Comparison of ENCODE assay signal across 39 cellular contexts in genomic region chr4:154838694-154839093, GRCh38. TPM values are rescaled to one million over a fixed set of nuclear protein-coding genes. Genes with fewer than 3 reads are reported as not detected.
"Had no signal": no experiment of that assay in that cellular context is flagged by ENCODE, and none has a peak within 500 bp of the region (broad histone marks: within the 10 kb centered on the region; RNA-seq: fewer than 3 reads in every experiment).

No MANE protein-coding gene starts in this region.

- H3K4me3 Mint-ChIP-seq: activated B cell treated with CpG ODN at 0.5 μM for 24 hours; activated CD4-positive, alpha-beta memory T cell treated with anti-CD3 and anti-CD28 coated beads for 36 hours; activated CD8-positive, alpha-beta memory T cell treated with anti-CD3 and anti-CD28 coated beads, Interleukin-2, amount 10 ng/mL, durations not matched to agents 7 days and 5 days; activated CD8-positive, alpha-beta T cell treated with anti-CD3 and anti-CD28 coated beads, Interleukin-2, amount 10 ng/mL, durations not matched to agents 7 days and 5 days; activated naive CD4-positive, alpha-beta T cell treated with anti-CD3 and anti-CD28 coated beads for 36 hours; activated naive CD4-positive, alpha-beta T cell treated with anti-CD3 and anti-CD28 coated beads, Interleukin-2, amount 50 U/mL, for 24 hours; activated naive CD8-positive, alpha-beta T cell treated with anti-CD3 and anti-CD28 coated beads for 36 hours; activated naive CD8-positive, alpha-beta T cell treated with anti-CD3 and anti-CD28 coated beads, Interleukin-2, amount 50 U/mL, for 24 hours; activated T-helper 1 cell treated with anti-CD3 and anti-CD28 coated beads, Interleukin-12 subunit alpha, Interleukin-12 subunit beta, Interleukin-2, Interleukin-4 antibody, amounts not matched to agents 30 ng/mL and 10 ng/mL and 1 ng/mL, durations not matched to agents 14 hours and 24 hours and 36 hours had no signal

- DNase-seq: activated B cell treated with CpG ODN at 0.5 μM for 24 hours; activated CD4-positive, alpha-beta memory T cell treated with anti-CD3 and anti-CD28 coated beads for 36 hours; activated CD4-positive, alpha-beta T cell treated with anti-CD3 and anti-CD28 coated beads for 48 hours; activated CD8-positive, alpha-beta memory T cell treated with anti-CD3 and anti-CD28 coated beads, Interleukin-2, amount 10 ng/mL, durations not matched to agents 7 days and 5 days; activated CD8-positive, alpha-beta memory T cell treated with anti-CD3 and anti-CD28 coated beads, Interleukin-2, amount 50 U/mL, for 4 hours; activated CD8-positive, alpha-beta T cell treated with anti-CD3 and anti-CD28 coated beads, Interleukin-2, amount 10 ng/mL, durations not matched to agents 7 days and 5 days; activated effector memory CD4-positive, alpha-beta T cell treated with anti-CD3 and anti-CD28 coated beads, Interleukin-2, amount 50 U/mL, for 16 hours; activated naive CD4-positive, alpha-beta T cell treated with anti-CD3 and anti-CD28 coated beads for 36 hours; activated naive CD8-positive, alpha-beta T cell treated with anti-CD3 and anti-CD28 coated beads for 36 hours; activated naive CD8-positive, alpha-beta T cell treated with anti-CD3 and anti-CD28 coated beads, Interleukin-2, amount 50 U/mL, for 24 hours; activated T-cell treated with anti-CD3 and anti-CD28 coated beads, Interleukin-2, amount 50 U/mL, for 1 hour; activated T-cell treated with anti-CD3 and anti-CD28 coated beads, Interleukin-2, amount 50 U/mL, for 48 hours; adrenal gland; amygdala; aorta; body of pancreas; central memory CD4-positive, alpha-beta T cell; cerebellar nuclear complex; colonic mucosa; effector CD8-positive, alpha-beta T cell; esophagus squamous epithelium; foreskin melanocyte; heart right ventricle; T-helper 2 cell had no signal

- H3K4me3 ChIP-seq: adrenal gland, body of pancreas, cardiac muscle cell, colonic mucosa, esophagus squamous epithelium, gastroesophageal sphincter, heart right ventricle had no signal

- H3K9me3 Mint-ChIP-seq: activated naive CD4-positive, alpha-beta T cell treated with anti-CD3 and anti-CD28 coated beads for 36 hours; activated T-helper 1 cell treated with anti-CD3 and anti-CD28 coated beads, Interleukin-12 subunit alpha, Interleukin-12 subunit beta, Interleukin-2, Interleukin-4 antibody, amounts not matched to agents 30 ng/mL and 10 ng/mL and 1 ng/mL, durations not matched to agents 14 hours and 24 hours and 36 hours; activated T-helper 2 cell treated with anti-CD3 and anti-CD28 coated beads, Interferon-gamma antibody, Interleukin-2, Interleukin-4, amounts not matched to agents 10 μg/mL and 5 μg/mL and 100 μg/mL, durations not matched to agents 14 hours and 24 hours and 36 hours had no signal

- H3K4me1 ChIP-seq: adrenal gland, body of pancreas, colonic mucosa, esophagus squamous epithelium, gastroesophageal sphincter, heart right ventricle had no signal

- H3K27me3 ChIP-seq: adrenal gland, body of pancreas, cardiac muscle cell, colonic mucosa, esophagus squamous epithelium, gastroesophageal sphincter, heart right ventricle had no signal

- ATAC-seq: activated CD4-positive, CD25-positive, alpha-beta regulatory T cell treated with anti-CD3 and anti-CD28 coated beads, Interleukin-2, amount 50 U/mL, for 24 hours; activated CD8-positive, alpha-beta memory T cell treated with anti-CD3 and anti-CD28 coated beads, Interleukin-2, amount 10 ng/mL, durations not matched to agents 7 days and 5 days; activated CD8-positive, alpha-beta T cell treated with anti-CD3 and anti-CD28 coated beads, Interleukin-2, amount 10 ng/mL, durations not matched to agents 7 days and 5 days; activated naive CD8-positive, alpha-beta T cell treated with anti-CD3 and anti-CD28 coated beads, Interleukin-2, amount 50 U/mL, for 24 hours; body of pancreas; gastroesophageal sphincter; heart right ventricle had no signal

- H3K4me1 Mint-ChIP-seq: activated B cell treated with CpG ODN at 0.5 μM for 24 hours; activated CD8-positive, alpha-beta memory T cell treated with anti-CD3 and anti-CD28 coated beads, Interleukin-2, amount 10 ng/mL, durations not matched to agents 7 days and 5 days; activated naive CD4-positive, alpha-beta T cell treated with anti-CD3 and anti-CD28 coated beads, Interleukin-2, amount 50 U/mL, for 24 hours; activated naive CD8-positive, alpha-beta T cell treated with anti-CD3 and anti-CD28 coated beads for 36 hours; activated naive CD8-positive, alpha-beta T cell treated with anti-CD3 and anti-CD28 coated beads, Interleukin-2, amount 50 U/mL, for 24 hours had no signal

- H3K27me3 Mint-ChIP-seq: activated B cell treated with CpG ODN at 0.5 μM for 24 hours; activated CD4-positive, alpha-beta memory T cell treated with anti-CD3 and anti-CD28 coated beads for 36 hours; activated CD8-positive, alpha-beta memory T cell treated with anti-CD3 and anti-CD28 coated beads, Interleukin-2, amount 10 ng/mL, durations not matched to agents 7 days and 5 days; activated naive CD8-positive, alpha-beta T cell treated with anti-CD3 and anti-CD28 coated beads, Interleukin-2, amount 50 U/mL, for 24 hours had no signal

- H3K36me3 ChIP-seq: adrenal gland, cardiac muscle cell, colonic mucosa, esophagus squamous epithelium, gastroesophageal sphincter, heart right ventricle had no signal

- H3K27ac Mint-ChIP-seq: activated B cell treated with CpG ODN at 0.5 μM for 24 hours; activated CD4-positive, alpha-beta memory T cell treated with anti-CD3 and anti-CD28 coated beads for 36 hours; activated CD8-positive, alpha-beta memory T cell treated with anti-CD3 and anti-CD28 coated beads, Interleukin-2, amount 10 ng/mL, durations not matched to agents 7 days and 5 days; activated CD8-positive, alpha-beta T cell treated with anti-CD3 and anti-CD28 coated beads, Interleukin-2, amount 10 ng/mL, durations not matched to agents 7 days and 5 days; activated naive CD4-positive, alpha-beta T cell treated with anti-CD3 and anti-CD28 coated beads for 36 hours; activated naive CD4-positive, alpha-beta T cell treated with anti-CD3 and anti-CD28 coated beads, Interleukin-2, amount 50 U/mL, for 24 hours; activated naive CD8-positive, alpha-beta T cell treated with anti-CD3 and anti-CD28 coated beads for 36 hours; activated naive CD8-positive, alpha-beta T cell treated with anti-CD3 and anti-CD28 coated beads, Interleukin-2, amount 50 U/mL, for 24 hours; activated T-helper 1 cell treated with anti-CD3 and anti-CD28 coated beads, Interleukin-12 subunit alpha, Interleukin-12 subunit beta, Interleukin-2, Interleukin-4 antibody, amounts not matched to agents 30 ng/mL and 10 ng/mL and 1 ng/mL, durations not matched to agents 14 hours and 24 hours and 36 hours; activated T-helper 2 cell treated with anti-CD3 and anti-CD28 coated beads, Interferon-gamma antibody, Interleukin-2, Interleukin-4, amounts not matched to agents 10 μg/mL and 5 μg/mL and 100 μg/mL, durations not matched to agents 14 hours and 24 hours and 36 hours had no signal

- H3K27ac ChIP-seq: adrenal gland, body of pancreas, cardiac muscle cell, colonic mucosa, epithelial cell of prostate, esophagus squamous epithelium, gastroesophageal sphincter, heart right ventricle had no signal

- H3K9me3 ChIP-seq: adrenal gland, body of pancreas, colonic mucosa, esophagus squamous epithelium had no signal

- H3K36me3 Mint-ChIP-seq: activated CD4-positive, alpha-beta memory T cell treated with anti-CD3 and anti-CD28 coated beads for 36 hours; activated CD8-positive, alpha-beta memory T cell treated with anti-CD3 and anti-CD28 coated beads, Interleukin-2, amount 10 ng/mL, durations not matched to agents 7 days and 5 days; activated naive CD4-positive, alpha-beta T cell treated with anti-CD3 and anti-CD28 coated beads, Interleukin-2, amount 50 U/mL, for 24 hours; activated naive CD8-positive, alpha-beta T cell treated with anti-CD3 and anti-CD28 coated beads for 36 hours had no signal

RNA-seq across cellular contexts. Expression of gene RBM46, which starts 57.6 kb away (rescaled TPM):
- total RNA-seq: activated B cell treated with CpG ODN at 0.5 μM for 24 hours; activated CD4-positive, alpha-beta memory T cell treated with anti-CD3 and anti-CD28 coated beads for 36 hours; activated CD8-positive, alpha-beta memory T cell treated with anti-CD3 and anti-CD28 coated beads for 36 hours; activated CD8-positive, alpha-beta memory T cell treated with anti-CD3 and anti-CD28 coated beads, Interleukin-2, amount 10 ng/mL, durations not matched to agents 7 days and 5 days; activated CD8-positive, alpha-beta T cell treated with anti-CD3 and anti-CD28 coated beads, Interleukin-2, amount 10 ng/mL, durations not matched to agents 7 days and 5 days; activated naive CD4-positive, alpha-beta T cell treated with anti-CD3 and anti-CD28 coated beads for 36 hours; activated naive CD8-positive, alpha-beta T cell treated with anti-CD3 and anti-CD28 coated beads for 36 hours; activated T-helper 1 cell treated with anti-CD3 and anti-CD28 coated beads, Interleukin-12 subunit alpha, Interleukin-12 subunit beta, Interleukin-2, Interleukin-4 antibody, amounts not matched to agents 30 ng/mL and 10 ng/mL and 1 ng/mL, durations not matched to agents 14 hours and 24 hours and 36 hours; activated T-helper 2 cell treated with anti-CD3 and anti-CD28 coated beads, Interferon-gamma antibody, Interleukin-2, Interleukin-4, amounts not matched to agents 10 μg/mL and 5 μg/mL and 100 μg/mL, durations not matched to agents 14 hours and 24 hours and 36 hours; aorta; body of pancreas; colonic mucosa; dermis microvascular lymphatic vessel endothelial cell; endothelial cell of umbilical vein; esophagus squamous epithelium; fibroblast of lung; fibroblast of villous mesenchyme; glomerular endothelial cell; heart right ventricle; T-helper 1 cell treated with Interleukin-12 subunit alpha and Interleukin-12 subunit beta and Interleukin-4 antibody, amounts not matched to agents 30 ng/mL and 1 ng/mL, for 36 hours had no signal
- polyA plus RNA-seq: aorta, endothelial cell of umbilical vein, esophagus, heart right ventricle had no signal
